In genomic region chr18:23377669-23378469, GRCh38 we compare ENCODE assay signal across 8 cellular contexts.
DNase-seq lines count a peak whose midpoint lies in the region; ATAC-seq and TF ChIP-seq lines count a peak whose summit lies in the region.

No MANE protein-coding gene starts in this region.

- POLR2A ChIA-PET in AG04449 (lab: Yijun Ruan, JAX): interaction anchor here (0.6 kb wide), 1 partner anchor 345 kb away, joined by 3 read pairs; no protein-coding TSS in a partner anchor
- POLR2A ChIA-PET in RWPE1 (lab: Yijun Ruan, JAX; ENCODE audit: low non-redundant PET): no interaction called here

- no peak overlapping the region for H2AFZ ChIP-seq in GM23338

- no peak overlapping the region for H3K27ac Mint-ChIP-seq in GM23338

- H3F3A ChIP-seq in GM23338 (replicated peaks; ENCODE audit: low read depth): 0 out of 2 replicates have a peak, but pooled peaks cover 3% of the 10 kb centered on the region

- H3K9me3 Mint-ChIP-seq in GM23338: no peaks in the 10 kb centered on the region

- no peaks in the 10 kb centered on the region for H3K9me2 ChIP-seq in GM23338 (ENCODE audit: insufficient read depth)

- peaks cover 0 to 4% of the 10 kb centered on the region in 2 donors for H3K4me1 ChIP-seq in aorta (ENCODE audit: control insufficient read depth in 1 of 2, insufficient read depth in 2 of 2, low read length in 2 of 2)
- no peaks in the 10 kb centered on the region for H3K4me1 ChIP-seq in GM23338 (ENCODE audit: insufficient read depth)

- no peaks in the 10 kb centered on the region for H3K79me2 ChIP-seq in GM23338 (replicated peaks; ENCODE audit: insufficient read depth)

- no peaks in the 10 kb centered on the region for H4K20me1 ChIP-seq in GM23338 (replicated peaks; ENCODE audit: insufficient read depth)

- WGBS in aorta, 2 donors: 18 to 19% methylated on average over 4 of the region's 4 CpGs

- H3K4me1 Mint-ChIP-seq in GM23338: peaks cover 11% of the 10 kb centered on the region; the same call in 2 of the 3 replicates

- H3K36me3 ChIP-seq in aorta (ENCODE audit: control insufficient read depth in 1 of 2, insufficient read depth in 2 of 2, low read length in 1 of 2): peaks cover 0 to 1% of the 10 kb centered on the region in 2 donors
- no peaks in the 10 kb centered on the region for H3K36me3 ChIP-seq in GM23338 (ENCODE audit: insufficient read depth)

- H3K9me3 ChIP-seq in aorta (ENCODE audit: control insufficient read depth, low read length): no peaks in the 10 kb centered on the region

- intact Hi-C loops in left ventricle myocardium superior (cut with micrococcal nuclease): no loop called here
- intact Hi-C loops in aorta (cut with DNase I): loop anchor here (2.0 to 5.0 kb wide), 3 partner anchors 33 to 345 kb away; no protein-coding TSS in a partner anchor

- DNase-seq in AG04449 (ENCODE audit: low read depth, low spot score): peak; percentile 60
- DNase-seq in RWPE1 (ENCODE audit: low spot score): peak; percentile 63
- DNase-seq in left ventricle myocardium superior: no peak
- DNase-seq in aorta: no peak
- no peak for DNase-seq in GM23338 (ENCODE audit: low spot score)
- DNase-seq in T-helper 9 cell: no peak
- DNase-seq in NCI-H146 (lab: John Stamatoyannopoulos, UW): no peak

- H3K4me2 ChIP-seq in GM23338: no peak overlapping the region

- H3K4me3 Mint-ChIP-seq in GM23338: no peak overlapping the region

- peak overlapping the region; percentile 78 for H3K27ac ChIP-seq in RWPE1
- peak overlapping the region in 1 of 2 donors; percentile 76 for H3K27ac ChIP-seq in aorta (ENCODE audit: low read depth in 1 of 2, low read length in 2 of 2)
- no peak overlapping the region for H3K27ac ChIP-seq in GM23338 (ENCODE audit: low read depth)

- TF ChIP-seq CTCF in AG04449 (IDR thresholded peaks at IDR 0.05; ENCODE audit: insufficient read depth, low read length, missing control alignments) (no peak), RWPE1 (conservative IDR thresholded peaks at IDR 0.05; ENCODE audit: low read depth) (no peak), GM23338 (conservative IDR thresholded peaks at IDR 0.05; ENCODE audit: low read depth in 2 of 2) (no peak)

- no peaks in the 10 kb centered on the region for H3K36me3 Mint-ChIP-seq in GM23338 (ENCODE audit: low read depth)

- no peaks in the 10 kb centered on the region for H3K27me3 ChIP-seq in aorta (ENCODE audit: control insufficient read depth in 1 of 2, insufficient read depth in 2 of 2, low read length in 1 of 2)
- no peaks in the 10 kb centered on the region for H3K27me3 ChIP-seq in GM23338 (ENCODE audit: insufficient read depth)

- ATAC-seq in GM21423 (IDR thresholded peaks at IDR 0.05; ENCODE audit: unreplicated experiment) (peak; percentile 64), left ventricle myocardium superior (peak; percentile 76), aorta (ENCODE audit: low FRiP score) (peak; percentile 84), GM23338 (no peak)

- H3K4me3 ChIP-seq in AG04449 (ENCODE audit: low read depth, low read length): no peak overlapping the region
- H3K4me3 ChIP-seq in aorta (ENCODE audit: low read length in 2 of 2): no peak overlapping the region
- H3K4me3 ChIP-seq in GM23338: no peak overlapping the region

- CTCF ChIA-PET in AG04449 (lab: Yijun Ruan, JAX) (interaction anchor here (0.8 to 7.4 kb wide), 19 partner anchors 12 to 354 kb away, joined by 3 to 165 read pairs (median 7); partner anchors contain the start of gene CABLES1), RWPE1 (lab: Yijun Ruan, JAX) (interaction anchor here (0.7 to 1.9 kb wide), 6 partner anchors 8 to 346 kb away, joined by 3 to 11 read pairs (median 6); partner anchors contain the start of gene CABLES1)

- H3K27me3 Mint-ChIP-seq in GM23338 (ENCODE audit: insufficient read depth, low read depth, poor library complexity): no peaks in the 10 kb centered on the region

TF ChIP-seq in GM23338, 12 proteins besides CTCF, POLR2A, EP300 and RAD21:
- TF ChIP-seq CREB1 (CRISPR knock-in tag; IDR thresholded peaks at IDR 0.05; ENCODE audit: low read depth) (no peak), JUNB (IDR thresholded peaks at IDR 0.05; ENCODE audit: unreplicated experiment) (no peak)

Comparison
In these comparisons a context has a peak if more than half of its experiments do, and no peak if none do; other contexts are left out.
1. DNase-seq: peak in AG04449 (single experiment) and RWPE1 (single experiment); none in left ventricle myocardium superior (single experiment), aorta (0 of 2), GM23338 (single experiment), T-helper 9 cell (single experiment) and NCI-H146 (single experiment).